ENCODE assay signal across 8 cellular contexts in genomic region chr19:6571167-6571566, GRCh38.
"Had no signal": no experiment of that assay in that cellular context is flagged by ENCODE, and none has a peak within 500 bp of the region (broad histone marks: within the 10 kb centered on the region; RNA-seq: fewer than 3 reads in every experiment).

No MANE protein-coding gene starts in this region.

- ATAC-seq: GM12878 had no signal

- FAIRE-seq: G401.6, GM12878, GM12891, GM12892, GM18507, GM19239 had no signal

- H3K4me3 ChIP-seq: GM12878 had no signal

- DNase-seq: GDM1, GF-D8 had no signal
